In the genomic region with DNA sequence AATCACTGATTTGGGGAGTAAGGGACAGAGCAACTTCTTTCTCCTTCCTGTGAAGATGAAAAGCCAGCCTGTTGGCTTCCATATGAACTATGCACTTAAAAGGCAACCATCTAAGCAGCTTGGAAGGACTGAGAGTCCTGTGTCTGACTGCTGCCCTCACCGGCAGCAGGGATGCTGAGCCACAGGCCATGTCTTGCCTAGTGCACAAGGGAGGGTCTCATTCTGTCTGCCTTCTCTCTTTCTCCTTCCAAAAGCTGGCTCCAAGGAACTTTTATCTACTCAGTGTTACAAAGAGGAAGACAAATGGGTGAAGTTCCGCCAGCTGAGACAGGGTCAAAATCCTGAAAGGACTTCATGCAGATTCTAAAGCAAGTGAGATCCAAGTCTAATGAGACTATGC, we compare ENCODE assay signal across 29 cellular contexts.
"Had no signal": no experiment of that assay in that cellular context is flagged by ENCODE, and none has a peak within 500 bp of the region (broad histone marks: within the 10 kb centered on the region; RNA-seq: fewer than 3 reads in every experiment).

No MANE protein-coding gene starts in this region.

- H3K27me3 ChIP-seq: pancreas, stomach, testis, thyroid gland, transverse colon, upper lobe of left lung, vagina had no signal

- H3K9me3 Mint-ChIP-seq: natural killer cell, nephron progenitor cell had no signal

- H3K4me3 Mint-ChIP-seq: naive B cell; natural killer cell; nephron progenitor cell; stimulated activated effector memory CD8-positive, alpha-beta T cell treated with anti-CD3 and anti-CD28 coated beads, Interleukin-12 subunit alpha, Interleukin-12 subunit beta, amount 100 ng/mL, for 72 hours had no signal

- H3K9me3 ChIP-seq: lower lobe of right lung, pancreas, prostate gland, stomach, testis, thyroid gland, transverse colon, upper lobe of left lung, vagina had no signal

- H3K4me3 ChIP-seq: lower lobe of right lung, pancreas, prostate gland, skin epidermis, stomach, testis, thyroid gland, transverse colon, upper lobe of left lung, vagina had no signal

- H3K4me1 ChIP-seq: pancreas, prostate gland, testis, thyroid gland, transverse colon, vagina had no signal

- H3K27ac ChIP-seq: lower lobe of right lung, pancreas, prostate gland, skin epidermis, stomach, testis, thyroid gland, transverse colon, upper lobe of left lung, vagina had no signal

- H3K36me3 Mint-ChIP-seq: natural killer cell; stimulated activated effector memory CD8-positive, alpha-beta T cell treated with anti-CD3 and anti-CD28 coated beads, Interleukin-12 subunit alpha, Interleukin-12 subunit beta, amount 100 ng/mL, for 72 hours had no signal

- H3K36me3 ChIP-seq: lower lobe of right lung, pancreas, prostate gland, stomach, thyroid gland, transverse colon, upper lobe of left lung, vagina had no signal

- H3K27ac Mint-ChIP-seq: naive B cell; natural killer cell; nephron progenitor cell; stimulated activated effector memory CD8-positive, alpha-beta T cell treated with anti-CD3 and anti-CD28 coated beads, Interleukin-12 subunit alpha, Interleukin-12 subunit beta, amount 100 ng/mL, for 72 hours had no signal

- DNase-seq: hippocampal formation; kidney glomerular epithelial cell; left cardiac atrium; left ventricle myocardium superior; lower lobe of right lung; mammary epithelial cell; mesenchymal stem cell; naive B cell; natural killer cell; nephron progenitor cell; nucleus accumbens; pancreas; posterior cingulate gyrus; retina; right cardiac atrium; stimulated activated CD4-positive, alpha-beta T cell treated with anti-CD3 and anti-CD28 coated beads, Interleukin-12 subunit alpha, Interleukin-12 subunit beta, amount 100 ng/mL, for 4 hours; stimulated activated CD4-positive, alpha-beta T cell treated with anti-CD3 and anti-CD28 coated beads, Interleukin-15, amount 100 ng/mL, for 24 hours; stimulated activated CD4-positive, alpha-beta T cell treated with anti-CD3 and anti-CD28 coated beads, Interleukin-2, amount 100 ng/mL, for 24 hours; stimulated activated CD4-positive, alpha-beta T cell treated with anti-CD3 and anti-CD28 coated beads, Interleukin-4, amount 100 ng/mL, for 1 hour; stimulated activated naive CD4-positive, alpha-beta T cell treated with Interleukin-2 at 50 U/mL for 16 hours; stomach; testis; thyroid gland; transverse colon; upper lobe of left lung had no signal

- H3K4me1 Mint-ChIP-seq: natural killer cell; stimulated activated effector memory CD8-positive, alpha-beta T cell treated with anti-CD3 and anti-CD28 coated beads, Interleukin-12 subunit alpha, Interleukin-12 subunit beta, amount 100 ng/mL, for 72 hours had no signal
